1 cellular context compared by ENCODE assay signal in the genomic region with DNA sequence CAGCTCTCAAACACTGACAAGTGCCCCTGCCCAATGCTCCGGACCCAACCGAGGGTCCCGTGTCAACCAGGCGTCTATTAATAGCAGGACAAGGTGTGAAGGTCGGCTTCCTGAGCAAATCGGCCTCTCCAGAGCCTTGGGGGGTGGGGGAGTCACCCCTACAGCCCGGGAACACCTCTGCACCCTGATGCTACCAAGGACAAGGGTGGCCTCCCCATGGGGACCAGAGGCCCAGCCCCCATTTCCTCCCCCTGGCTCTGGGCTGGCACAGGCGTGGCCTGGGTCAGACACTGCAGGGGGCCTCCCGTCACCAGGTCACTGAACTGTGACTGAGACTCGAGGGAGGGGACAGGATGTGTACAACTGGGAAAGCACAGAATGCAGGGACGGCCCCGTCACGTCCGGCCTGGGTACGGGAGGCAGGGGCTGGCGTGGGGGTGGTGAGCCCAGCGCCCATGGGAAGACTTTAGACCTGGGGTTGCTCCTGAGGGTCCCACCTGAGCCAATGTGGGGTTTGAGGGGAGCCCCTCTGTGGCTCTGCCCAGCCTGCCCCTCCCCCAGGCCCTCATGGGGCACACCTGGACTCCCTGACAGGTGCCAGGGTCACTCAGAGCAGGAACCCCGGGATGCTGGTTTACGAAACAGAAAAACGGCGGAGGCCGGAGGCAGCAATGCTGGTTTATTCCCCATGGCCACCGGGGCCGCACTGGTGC.
TF ChIP-seq lines count a peak whose summit lies in the region.

No MANE protein-coding gene starts in this region.

TF ChIP-seq in K562, 482 proteins besides CTCF, POLR2A, EP300 and RAD21 (continued from another document and continues in another):
- TF ChIP-seq, protein P1, sequence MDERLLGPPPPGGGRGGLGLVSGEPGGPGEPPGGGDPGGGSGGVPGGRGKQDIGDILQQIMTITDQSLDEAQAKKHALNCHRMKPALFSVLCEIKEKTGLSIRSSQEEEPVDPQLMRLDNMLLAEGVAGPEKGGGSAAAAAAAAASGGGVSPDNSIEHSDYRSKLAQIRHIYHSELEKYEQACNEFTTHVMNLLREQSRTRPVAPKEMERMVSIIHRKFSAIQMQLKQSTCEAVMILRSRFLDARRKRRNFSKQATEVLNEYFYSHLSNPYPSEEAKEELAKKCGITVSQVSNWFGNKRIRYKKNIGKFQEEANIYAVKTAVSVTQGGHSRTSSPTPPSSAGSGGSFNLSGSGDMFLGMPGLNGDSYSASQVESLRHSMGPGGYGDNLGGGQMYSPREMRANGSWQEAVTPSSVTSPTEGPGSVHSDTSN (CRISPR knock-in tag; IDR thresholded peaks at IDR 0.05; ENCODE audit: low read depth) = no peak
- TF ChIP-seq, protein P1 (tag; conservative IDR thresholded peaks at IDR 0.05; ENCODE audit: low read depth) = no peak
- no peak for TF ChIP-seq ZNF408 (CRISPR knock-in tag; IDR thresholded peaks at IDR 0.05; ENCODE audit: low read depth)
- no peak for TF ChIP-seq SETDB1 (IDR thresholded peaks at IDR 0.05; ENCODE audit: low read length)
- TF ChIP-seq SNRNP70 (optimal IDR thresholded peaks at IDR 0.05; ENCODE audit: low read depth, low read length) = no peak
- peak; percentile 44 for TF ChIP-seq PHF21A (IDR thresholded peaks at IDR 0.05; ENCODE audit: borderline replicate concordance, low read depth)
- TF ChIP-seq GTF2A2 (tag; IDR thresholded peaks at IDR 0.05) = no peak
- 0 out of 2 replicates have a peak, but pooled peaks have one; percentile 26 for TF ChIP-seq RBFOX2 (IDR thresholded peaks at IDR 0.05; ENCODE audit: low read depth, low read length)
- TF ChIP-seq SMARCE1 (IDR thresholded peaks at IDR 0.05) = peak; percentile 65; the same call in 1 of the 2 replicates
- TF ChIP-seq BRD9 (IDR thresholded peaks at IDR 0.05; ENCODE audit: low read depth, partially characterized antibody) = no peak
- TF ChIP-seq ZNF707 (CRISPR knock-in tag; conservative IDR thresholded peaks at IDR 0.05) = peak; percentile 34; the same call in 1 of the 2 replicates
- TF ChIP-seq, protein P2, sequence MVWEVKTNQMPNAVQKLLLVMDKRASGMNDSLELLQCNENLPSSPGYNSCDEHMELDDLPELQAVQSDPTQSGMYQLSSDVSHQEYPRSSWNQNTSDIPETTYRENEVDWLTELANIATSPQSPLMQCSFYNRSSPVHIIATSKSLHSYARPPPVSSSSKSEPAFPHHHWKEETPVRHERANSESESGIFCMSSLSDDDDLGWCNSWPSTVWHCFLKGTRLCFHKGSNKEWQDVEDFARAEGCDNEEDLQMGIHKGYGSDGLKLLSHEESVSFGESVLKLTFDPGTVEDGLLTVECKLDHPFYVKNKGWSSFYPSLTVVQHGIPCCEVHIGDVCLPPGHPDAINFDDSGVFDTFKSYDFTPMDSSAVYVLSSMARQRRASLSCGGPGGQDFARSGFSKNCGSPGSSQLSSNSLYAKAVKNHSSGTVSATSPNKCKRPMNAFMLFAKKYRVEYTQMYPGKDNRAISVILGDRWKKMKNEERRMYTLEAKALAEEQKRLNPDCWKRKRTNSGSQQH (CRISPR knock-in tag; IDR thresholded peaks at IDR 0.05) = 0 out of 2 replicates have a peak, but pooled peaks have one; percentile 4
- TF ChIP-seq, protein P3, sequence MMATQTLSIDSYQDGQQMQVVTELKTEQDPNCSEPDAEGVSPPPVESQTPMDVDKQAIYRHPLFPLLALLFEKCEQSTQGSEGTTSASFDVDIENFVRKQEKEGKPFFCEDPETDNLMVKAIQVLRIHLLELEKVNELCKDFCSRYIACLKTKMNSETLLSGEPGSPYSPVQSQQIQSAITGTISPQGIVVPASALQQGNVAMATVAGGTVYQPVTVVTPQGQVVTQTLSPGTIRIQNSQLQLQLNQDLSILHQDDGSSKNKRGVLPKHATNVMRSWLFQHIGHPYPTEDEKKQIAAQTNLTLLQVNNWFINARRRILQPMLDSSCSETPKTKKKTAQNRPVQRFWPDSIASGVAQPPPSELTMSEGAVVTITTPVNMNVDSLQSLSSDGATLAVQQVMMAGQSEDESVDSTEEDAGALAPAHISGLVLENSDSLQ (IDR thresholded peaks at IDR 0.05) = peak; percentile 56; the same call in 1 of the 2 replicates
- TF ChIP-seq, protein P4, sequence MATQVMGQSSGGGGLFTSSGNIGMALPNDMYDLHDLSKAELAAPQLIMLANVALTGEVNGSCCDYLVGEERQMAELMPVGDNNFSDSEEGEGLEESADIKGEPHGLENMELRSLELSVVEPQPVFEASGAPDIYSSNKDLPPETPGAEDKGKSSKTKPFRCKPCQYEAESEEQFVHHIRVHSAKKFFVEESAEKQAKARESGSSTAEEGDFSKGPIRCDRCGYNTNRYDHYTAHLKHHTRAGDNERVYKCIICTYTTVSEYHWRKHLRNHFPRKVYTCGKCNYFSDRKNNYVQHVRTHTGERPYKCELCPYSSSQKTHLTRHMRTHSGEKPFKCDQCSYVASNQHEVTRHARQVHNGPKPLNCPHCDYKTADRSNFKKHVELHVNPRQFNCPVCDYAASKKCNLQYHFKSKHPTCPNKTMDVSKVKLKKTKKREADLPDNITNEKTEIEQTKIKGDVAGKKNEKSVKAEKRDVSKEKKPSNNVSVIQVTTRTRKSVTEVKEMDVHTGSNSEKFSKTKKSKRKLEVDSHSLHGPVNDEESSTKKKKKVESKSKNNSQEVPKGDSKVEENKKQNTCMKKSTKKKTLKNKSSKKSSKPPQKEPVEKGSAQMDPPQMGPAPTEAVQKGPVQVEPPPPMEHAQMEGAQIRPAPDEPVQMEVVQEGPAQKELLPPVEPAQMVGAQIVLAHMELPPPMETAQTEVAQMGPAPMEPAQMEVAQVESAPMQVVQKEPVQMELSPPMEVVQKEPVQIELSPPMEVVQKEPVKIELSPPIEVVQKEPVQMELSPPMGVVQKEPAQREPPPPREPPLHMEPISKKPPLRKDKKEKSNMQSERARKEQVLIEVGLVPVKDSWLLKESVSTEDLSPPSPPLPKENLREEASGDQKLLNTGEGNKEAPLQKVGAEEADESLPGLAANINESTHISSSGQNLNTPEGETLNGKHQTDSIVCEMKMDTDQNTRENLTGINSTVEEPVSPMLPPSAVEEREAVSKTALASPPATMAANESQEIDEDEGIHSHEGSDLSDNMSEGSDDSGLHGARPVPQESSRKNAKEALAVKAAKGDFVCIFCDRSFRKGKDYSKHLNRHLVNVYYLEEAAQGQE (CRISPR knock-in tag; IDR thresholded peaks at IDR 0.05; ENCODE audit: low read depth) = peak; percentile 51; the same call in 1 of the 2 replicates
- peak; percentile 85 for TF ChIP-seq NR2C1 (IDR thresholded peaks at IDR 0.05)
- peak; percentile 63 for TF ChIP-seq NR2C1 (tag; IDR thresholded peaks at IDR 0.05)
- TF ChIP-seq DPF2 (IDR thresholded peaks at IDR 0.05) = peak; percentile 76
- TF ChIP-seq CHD1 (IDR thresholded peaks at IDR 0.05; ENCODE audit: low read length) = no peak
- TF ChIP-seq ZNF436 (CRISPR knock-in tag; IDR thresholded peaks at IDR 0.05) = no peak
- TF ChIP-seq, protein P5, sequence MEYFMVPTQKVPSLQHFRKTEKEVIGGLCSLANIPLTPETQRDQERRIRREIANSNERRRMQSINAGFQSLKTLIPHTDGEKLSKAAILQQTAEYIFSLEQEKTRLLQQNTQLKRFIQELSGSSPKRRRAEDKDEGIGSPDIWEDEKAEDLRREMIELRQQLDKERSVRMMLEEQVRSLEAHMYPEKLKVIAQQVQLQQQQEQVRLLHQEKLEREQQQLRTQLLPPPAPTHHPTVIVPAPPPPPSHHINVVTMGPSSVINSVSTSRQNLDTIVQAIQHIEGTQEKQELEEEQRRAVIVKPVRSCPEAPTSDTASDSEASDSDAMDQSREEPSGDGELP (CRISPR knock-in tag; IDR thresholded peaks at IDR 0.05; ENCODE audit: borderline replicate concordance) = peak; percentile 32; the same call in 1 of the 2 replicates
- TF ChIP-seq ATF7 (IDR thresholded peaks at IDR 0.05) = peak; percentile 47; the same call in 1 of the 2 replicates
- no peak for TF ChIP-seq ZFP36 (IDR thresholded peaks at IDR 0.05; ENCODE audit: low read depth, low read length, partially characterized antibody)
- TF ChIP-seq XRCC3 (IDR thresholded peaks at IDR 0.05) = no peak
- TF ChIP-seq, protein P6, sequence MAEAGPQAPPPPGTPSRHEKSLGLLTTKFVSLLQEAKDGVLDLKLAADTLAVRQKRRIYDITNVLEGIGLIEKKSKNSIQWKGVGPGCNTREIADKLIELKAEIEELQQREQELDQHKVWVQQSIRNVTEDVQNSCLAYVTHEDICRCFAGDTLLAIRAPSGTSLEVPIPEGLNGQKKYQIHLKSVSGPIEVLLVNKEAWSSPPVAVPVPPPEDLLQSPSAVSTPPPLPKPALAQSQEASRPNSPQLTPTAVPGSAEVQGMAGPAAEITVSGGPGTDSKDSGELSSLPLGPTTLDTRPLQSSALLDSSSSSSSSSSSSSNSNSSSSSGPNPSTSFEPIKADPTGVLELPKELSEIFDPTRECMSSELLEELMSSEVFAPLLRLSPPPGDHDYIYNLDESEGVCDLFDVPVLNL (CRISPR knock-in tag; IDR thresholded peaks at IDR 0.05; ENCODE audit: low read depth) = no peak
- no peak for TF ChIP-seq TCFL5 (CRISPR knock-in tag; conservative IDR thresholded peaks at IDR 0.05)
- TF ChIP-seq XRCC5 (IDR thresholded peaks at IDR 0.05; ENCODE audit: low read depth, low read length) = peak; percentile 71
- TF ChIP-seq, protein P7, sequence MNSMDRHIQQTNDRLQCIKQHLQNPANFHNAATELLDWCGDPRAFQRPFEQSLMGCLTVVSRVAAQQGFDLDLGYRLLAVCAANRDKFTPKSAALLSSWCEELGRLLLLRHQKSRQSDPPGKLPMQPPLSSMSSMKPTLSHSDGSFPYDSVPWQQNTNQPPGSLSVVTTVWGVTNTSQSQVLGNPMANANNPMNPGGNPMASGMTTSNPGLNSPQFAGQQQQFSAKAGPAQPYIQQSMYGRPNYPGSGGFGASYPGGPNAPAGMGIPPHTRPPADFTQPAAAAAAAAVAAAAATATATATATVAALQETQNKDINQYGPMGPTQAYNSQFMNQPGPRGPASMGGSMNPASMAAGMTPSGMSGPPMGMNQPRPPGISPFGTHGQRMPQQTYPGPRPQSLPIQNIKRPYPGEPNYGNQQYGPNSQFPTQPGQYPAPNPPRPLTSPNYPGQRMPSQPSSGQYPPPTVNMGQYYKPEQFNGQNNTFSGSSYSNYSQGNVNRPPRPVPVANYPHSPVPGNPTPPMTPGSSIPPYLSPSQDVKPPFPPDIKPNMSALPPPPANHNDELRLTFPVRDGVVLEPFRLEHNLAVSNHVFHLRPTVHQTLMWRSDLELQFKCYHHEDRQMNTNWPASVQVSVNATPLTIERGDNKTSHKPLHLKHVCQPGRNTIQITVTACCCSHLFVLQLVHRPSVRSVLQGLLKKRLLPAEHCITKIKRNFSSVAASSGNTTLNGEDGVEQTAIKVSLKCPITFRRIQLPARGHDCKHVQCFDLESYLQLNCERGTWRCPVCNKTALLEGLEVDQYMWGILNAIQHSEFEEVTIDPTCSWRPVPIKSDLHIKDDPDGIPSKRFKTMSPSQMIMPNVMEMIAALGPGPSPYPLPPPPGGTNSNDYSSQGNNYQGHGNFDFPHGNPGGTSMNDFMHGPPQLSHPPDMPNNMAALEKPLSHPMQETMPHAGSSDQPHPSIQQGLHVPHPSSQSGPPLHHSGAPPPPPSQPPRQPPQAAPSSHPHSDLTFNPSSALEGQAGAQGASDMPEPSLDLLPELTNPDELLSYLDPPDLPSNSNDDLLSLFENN (IDR thresholded peaks at IDR 0.05; ENCODE audit: low read depth in 2 of 2, low read length in 2 of 2) = no peak
- TF ChIP-seq BACH1 (tag; IDR thresholded peaks at IDR 0.05) = no peak
- peak; percentile 27; the same call in 1 of the 2 replicates for TF ChIP-seq TOE1 (IDR thresholded peaks at IDR 0.05; ENCODE audit: borderline replicate concordance)
- TF ChIP-seq TOE1 (CRISPR knock-in tag; IDR thresholded peaks at IDR 0.05; ENCODE audit: borderline replicate concordance, low read depth) = no peak
- TF ChIP-seq CXXC5 (CRISPR knock-in tag; IDR thresholded peaks at IDR 0.05) = peak; percentile 47
- no peak for TF ChIP-seq PRPF4 (IDR thresholded peaks at IDR 0.05; ENCODE audit: insufficient read depth, low read depth, low read length, poor library complexity, severe bottlenecking)
- no peak for TF ChIP-seq ZNF586 (CRISPR knock-in tag; conservative IDR thresholded peaks at IDR 0.05)
- no peak for TF ChIP-seq MYNN (IDR thresholded peaks at IDR 0.05)
- TF ChIP-seq MYNN (CRISPR knock-in tag; IDR thresholded peaks at IDR 0.05) = no peak
- TF ChIP-seq ATF1 (CRISPR knock-in tag; IDR thresholded peaks at IDR 0.05) = no peak
- peak; percentile 84 for TF ChIP-seq ATF1 (tag; IDR thresholded peaks at IDR 0.05)
- no peak for TF ChIP-seq NCOA2 (IDR thresholded peaks at IDR 0.05; ENCODE audit: partially characterized antibody in 2 of 2)
- no peak for TF ChIP-seq HLTF (IDR thresholded peaks at IDR 0.05)
- TF ChIP-seq, protein P8, sequence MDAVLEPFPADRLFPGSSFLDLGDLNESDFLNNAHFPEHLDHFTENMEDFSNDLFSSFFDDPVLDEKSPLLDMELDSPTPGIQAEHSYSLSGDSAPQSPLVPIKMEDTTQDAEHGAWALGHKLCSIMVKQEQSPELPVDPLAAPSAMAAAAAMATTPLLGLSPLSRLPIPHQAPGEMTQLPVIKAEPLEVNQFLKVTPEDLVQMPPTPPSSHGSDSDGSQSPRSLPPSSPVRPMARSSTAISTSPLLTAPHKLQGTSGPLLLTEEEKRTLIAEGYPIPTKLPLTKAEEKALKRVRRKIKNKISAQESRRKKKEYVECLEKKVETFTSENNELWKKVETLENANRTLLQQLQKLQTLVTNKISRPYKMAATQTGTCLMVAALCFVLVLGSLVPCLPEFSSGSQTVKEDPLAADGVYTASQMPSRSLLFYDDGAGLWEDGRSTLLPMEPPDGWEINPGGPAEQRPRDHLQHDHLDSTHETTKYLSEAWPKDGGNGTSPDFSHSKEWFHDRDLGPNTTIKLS (IDR thresholded peaks at IDR 0.05; ENCODE audit: borderline replicate concordance, low read depth) = peak; percentile 65; the same call in 1 of the 2 replicates
- TF ChIP-seq ZC3H11A (IDR thresholded peaks at IDR 0.05; ENCODE audit: low read depth, low read length) = no peak
- peak; percentile 7 for TF ChIP-seq DACH1 (IDR thresholded peaks at IDR 0.05; ENCODE audit: partially characterized antibody)
- no peak for TF ChIP-seq E2F3 (CRISPR knock-in tag; IDR thresholded peaks at IDR 0.05)
- TF ChIP-seq EGR1 (conservative IDR thresholded peaks at IDR 0.05) = peak; percentile 43; the same call in 1 of the 2 replicates
- TF ChIP-seq ELF1 (tag; IDR thresholded peaks at IDR 0.05) = no peak
- TF ChIP-seq TRIM24 (IDR thresholded peaks at IDR 0.05) = peak in 1 of 2 experiments; percentile 64; a peak in 2 of 4 replicates
- peak; percentile 20; the same call in 1 of the 2 replicates for TF ChIP-seq ZFP1 (CRISPR knock-in tag; IDR thresholded peaks at IDR 0.05)
- peak; percentile 72 for TF ChIP-seq NCOA1 (IDR thresholded peaks at IDR 0.05; ENCODE audit: low read depth)
- no peak for TF ChIP-seq SAP30 (IDR thresholded peaks at IDR 0.05; ENCODE audit: borderline replicate concordance, insufficient read depth, low read depth, low read length, poor library complexity, severe bottlenecking)
